17 cellular contexts compared by ENCODE assay signal in the genomic region with DNA sequence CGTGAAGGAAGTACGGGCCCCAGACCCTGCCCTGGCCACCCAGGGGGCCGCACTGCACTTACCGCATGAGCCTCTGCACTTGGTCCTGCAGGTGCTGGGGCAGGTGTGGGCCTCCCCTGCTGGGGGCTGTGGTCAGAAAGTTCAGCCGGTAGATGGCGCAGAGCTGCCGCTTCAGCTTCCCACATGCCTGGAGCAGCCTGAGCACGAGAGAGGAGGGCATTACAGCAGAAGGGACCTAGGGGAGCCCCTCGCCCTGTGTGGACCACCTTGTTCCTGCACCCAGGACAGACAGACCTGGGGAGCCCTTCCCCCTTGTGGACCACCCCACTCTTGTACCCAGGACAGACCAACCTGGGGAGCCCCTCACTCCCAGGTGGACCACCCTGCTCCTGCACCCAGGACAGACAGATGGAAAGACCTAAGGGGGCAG. TPM values are rescaled to one million over a fixed set of nuclear protein-coding genes. Genes with fewer than 3 reads are reported as not detected.
DNase-seq lines count a peak whose midpoint lies in the region; ATAC-seq, FAIRE-seq and TF ChIP-seq lines count a peak whose summit lies in the region.
"Had no signal": no experiment of that assay in that cellular context is flagged by ENCODE, and none has a peak within 500 bp of the region (broad histone marks: within the 10 kb centered on the region; RNA-seq: fewer than 3 reads in every experiment).

No MANE protein-coding gene starts in this region.

- no peaks in the 10 kb centered on the region for H3K36me3 Mint-ChIP-seq in glutamatergic neuron (ENCODE audit: unreplicated experiment)
- H3K36me3 Mint-ChIP-seq in type B pancreatic cell = peaks cover 8% of the 10 kb centered on the region

- DNase-seq in HepG2 (ENCODE audit: low spot score) (peak; percentile 41), right lobe of liver (no peak), glutamatergic neuron (peak; percentile 61), type B pancreatic cell (ENCODE audit: extremely low spot score, unreplicated experiment) (no peak), SW 1271 (lab: John Stamatoyannopoulos, UW) (no peak)
- no peak for DNase-seq in activated T-cell treated with anti-CD3 and anti-CD28 coated beads, Interleukin-2, amount 50 U/mL, for 48 hours
- DNase-seq: activated CD4-positive, alpha-beta T cell treated with anti-CD3 and anti-CD28 coated beads for 36 hours; lower lobe of right lung; SK-N-SH had no signal

- TF ChIP-seq POLR2A in HepG2 (IDR thresholded peaks at IDR 0.05; ENCODE audit: insufficient read depth in 1 of 2, low read depth in 2 of 2, low read length in 2 of 2) (no peak), right lobe of liver (IDR thresholded peaks at IDR 0.05) (no peak)

- H3K27me3 Mint-ChIP-seq in glutamatergic neuron (ENCODE audit: unreplicated experiment) = no peaks in the 10 kb centered on the region
- H3K27me3 Mint-ChIP-seq in type B pancreatic cell = no peaks in the 10 kb centered on the region
- H3K27me3 Mint-ChIP-seq: activated CD4-positive, alpha-beta T cell treated with anti-CD3 and anti-CD28 coated beads for 36 hours had no signal

- no peak overlapping the region for H3K9ac ChIP-seq in HepG2 (ENCODE audit: insufficient read depth, low read depth, low read length)
- no peak overlapping the region for H3K9ac ChIP-seq in OCI-LY1 (ENCODE audit: low read length)
- H3K9ac ChIP-seq: SK-N-SH had no signal

- WGBS in HepG2 (ENCODE audit: low lambda C conversion rate) = 100% methylated on average over 2 of the region's 9 CpGs
- WGBS in right lobe of liver (ENCODE audit: insufficient coverage, low coverage, low lambda C conversion rate, missing lambda C conversion rate) = 90% methylated on average over 4 of the region's 9 CpGs

- intact Hi-C loops in HepG2 (cut with micrococcal nuclease; ENCODE audit: unreplicated experiment) (no loop called here), right lobe of liver (cut with DNase I) (no loop called here)

- H3K9me3 Mint-ChIP-seq in glutamatergic neuron (ENCODE audit: unreplicated experiment) = no peaks in the 10 kb centered on the region
- no peaks in the 10 kb centered on the region for H3K9me3 Mint-ChIP-seq in type B pancreatic cell
- H3K9me3 Mint-ChIP-seq: activated T-helper 1 cell treated with anti-CD3 and anti-CD28 coated beads, Interleukin-12 subunit alpha, Interleukin-12 subunit beta, Interleukin-2, Interleukin-4 antibody, amounts not matched to agents 30 ng/mL and 10 ng/mL and 1 ng/mL, durations not matched to agents 14 hours and 24 hours and 36 hours had no signal

- H3K27ac Mint-ChIP-seq in glutamatergic neuron (ENCODE audit: unreplicated experiment) (no peak overlapping the region), type B pancreatic cell (no peak overlapping the region)
- H3K27ac Mint-ChIP-seq: activated CD4-positive, alpha-beta T cell treated with anti-CD3 and anti-CD28 coated beads for 36 hours; activated T-helper 1 cell treated with anti-CD3 and anti-CD28 coated beads, Interleukin-12 subunit alpha, Interleukin-12 subunit beta, Interleukin-2, Interleukin-4 antibody, amounts not matched to agents 30 ng/mL and 10 ng/mL and 1 ng/mL, durations not matched to agents 14 hours and 24 hours and 36 hours had no signal

- no peak overlapping the region for H3K27ac ChIP-seq in HepG2 (ENCODE audit: extremely low read length, insufficient read depth, low read length)
- H3K27ac ChIP-seq in right lobe of liver = no peak overlapping the region
- H3K27ac ChIP-seq in OCI-LY1 (ENCODE audit: low read depth, low read length, poor library complexity, severe bottlenecking) = no peak overlapping the region
- H3K27ac ChIP-seq: heart left ventricle, lower lobe of right lung, pancreas had no signal

- peaks cover 10% of the 10 kb centered on the region for H3K4me1 ChIP-seq in HepG2 (ENCODE audit: insufficient read depth, low read length)
- peaks cover 0 to 27% (median 12%) of the 10 kb centered on the region in 4 donors for H3K4me1 ChIP-seq in right lobe of liver
- no peaks in the 10 kb centered on the region for H3K4me1 ChIP-seq in OCI-LY1 (ENCODE audit: insufficient read depth, low read length, severe bottlenecking)
- H3K4me1 ChIP-seq: lower lobe of right lung, pancreas had no signal

- POLR2A ChIA-PET in HepG2 (lab: Yijun Ruan, JAX) = interaction anchor here (3.7 kb wide), 1 partner anchor 9 kb away, joined by 29 read pairs; the partner anchor contains the start of gene PYROXD2

- TF ChIP-seq EP300 in HepG2 (IDR thresholded peaks at IDR 0.05; ENCODE audit: low read depth in 2 of 2, low read length in 2 of 2) (no peak), HepG2 (CRISPR knock-in tag; IDR thresholded peaks at IDR 0.05; ENCODE audit: borderline replicate concordance) (no peak)

- 0 out of 2 replicates have a peak, but pooled peaks cover 2% of the 10 kb centered on the region for H4K20me1 ChIP-seq in HepG2 (ENCODE audit: insufficient read depth, low read length)
- H4K20me1 ChIP-seq in OCI-LY1 (ENCODE audit: insufficient read depth, low read length) = no peaks in the 10 kb centered on the region

- no peak; the same call in 1 of the 2 replicates for TF ChIP-seq RAD21 in HepG2 (CRISPR knock-in tag; IDR thresholded peaks at IDR 0.05)

- peak; percentile 79 for TF ChIP-seq CTCF in HepG2 (CRISPR knock-in tag; IDR thresholded peaks at IDR 0.05)
- no peak for TF ChIP-seq CTCF in right lobe of liver (IDR thresholded peaks at IDR 0.05)
- TF ChIP-seq CTCF in OCI-LY1 (IDR thresholded peaks at IDR 0.05; ENCODE audit: low read length) = peak; percentile 50; the same call in 1 of the 2 replicates
- peak; percentile 40 for TF ChIP-seq CTCF in glutamatergic neuron (IDR thresholded peaks at IDR 0.05; ENCODE audit: partially characterized antibody, unreplicated experiment)
- TF ChIP-seq CTCF in type B pancreatic cell (conservative IDR thresholded peaks at IDR 0.05) = peak; percentile 53

- H2AFZ ChIP-seq in HepG2 (ENCODE audit: low read length) (no peak overlapping the region), OCI-LY1 (ENCODE audit: low read length) (no peak overlapping the region)

- FAIRE-seq in HepG2 (lab: Jason Lieb, UNC) = peak; percentile 4
- FAIRE-seq: astrocyte, endothelial cell of umbilical vein, pancreas had no signal

- no peaks in the 10 kb centered on the region for H3K9me2 ChIP-seq in OCI-LY1 (ENCODE audit: low read depth, low read length)
- H3K9me2 ChIP-seq: SK-N-SH had no signal

- no TSS peak for BruUV-seq in HepG2 (replicated peaks; lab: Mats Ljungman, UMichigan)

- H3K4me2 ChIP-seq in HepG2 (ENCODE audit: low read depth, low read length) (no peak overlapping the region), OCI-LY1 (ENCODE audit: low read length) (no peak overlapping the region)
- H3K4me2 ChIP-seq: SK-N-SH had no signal

- H3K4me3 Mint-ChIP-seq in glutamatergic neuron (ENCODE audit: unreplicated experiment) (no peak overlapping the region), type B pancreatic cell (no peak overlapping the region)
- H3K4me3 Mint-ChIP-seq: activated CD4-positive, alpha-beta T cell treated with anti-CD3 and anti-CD28 coated beads for 36 hours; activated T-helper 1 cell treated with anti-CD3 and anti-CD28 coated beads, Interleukin-12 subunit alpha, Interleukin-12 subunit beta, Interleukin-2, Interleukin-4 antibody, amounts not matched to agents 30 ng/mL and 10 ng/mL and 1 ng/mL, durations not matched to agents 14 hours and 24 hours and 36 hours had no signal

- H3K9me3 ChIP-seq in HepG2 (ENCODE audit: low read length) (no peaks in the 10 kb centered on the region), right lobe of liver (no peaks in the 10 kb centered on the region), OCI-LY1 (ENCODE audit: low read length) (no peaks in the 10 kb centered on the region)
- H3K9me3 ChIP-seq: heart left ventricle, lower lobe of right lung, pancreas, SK-N-SH had no signal

- ATAC-seq in HepG2 (peak; percentile 91), right lobe of liver (no peak), HG02763 (IDR thresholded peaks at IDR 0.05; ENCODE audit: unreplicated experiment) (no peak)
- ATAC-seq: activated CD4-positive, alpha-beta T cell treated with anti-CD3 and anti-CD28 coated beads for 36 hours; pancreas had no signal

- H3F3A ChIP-seq in OCI-LY1 (ENCODE audit: insufficient read depth, low read length) = no peaks in the 10 kb centered on the region

- H3K4me1 Mint-ChIP-seq in glutamatergic neuron (ENCODE audit: low read depth, unreplicated experiment) (peaks cover 4% of the 10 kb centered on the region), type B pancreatic cell (ENCODE audit: unreplicated experiment) (peaks cover 3% of the 10 kb centered on the region)
- H3K4me1 Mint-ChIP-seq: activated CD4-positive, alpha-beta T cell treated with anti-CD3 and anti-CD28 coated beads for 36 hours had no signal

- H3K79me2 ChIP-seq in HepG2 (ENCODE audit: insufficient read depth, low read length) (no peaks in the 10 kb centered on the region), OCI-LY1 (ENCODE audit: insufficient read depth, low read length) (no peaks in the 10 kb centered on the region)

- CTCF ChIA-PET in HepG2 (lab: Yijun Ruan, JAX; ENCODE audit: low intra/inter-chr PET ratio, low total read pairs) = no interaction called here

- in situ Hi-C loops in HepG2 (cut with HindIII; ENCODE audit: extremely low pct_ligation_motif_present, low pct_unique_long_range_greater_than_20kb) = no loop called here

- no peaks in the 10 kb centered on the region for H3K27me3 ChIP-seq in HepG2 (ENCODE audit: control insufficient read depth in 1 of 2, insufficient read depth in 2 of 2, low read length in 2 of 2)
- no peaks in the 10 kb centered on the region for H3K27me3 ChIP-seq in right lobe of liver
- no peaks in the 10 kb centered on the region for H3K27me3 ChIP-seq in OCI-LY1 (ENCODE audit: insufficient read depth, low read length)
- H3K27me3 ChIP-seq: heart left ventricle, pancreas had no signal

- H3K4me3 ChIP-seq in HepG2 (replicated peaks in 1 of 3; ENCODE audit: insufficient read depth in 1 of 3, low read depth in 2 of 3, low read length in 3 of 3) (no peak overlapping the region), right lobe of liver (no peak overlapping the region), OCI-LY1 (ENCODE audit: low read depth, low read length, poor library complexity, severe bottlenecking) (no peak overlapping the region)
- H3K4me3 ChIP-seq: heart left ventricle, lower lobe of right lung, pancreas had no signal

- H3K36me3 ChIP-seq in HepG2 (replicated peaks in 1 of 2; ENCODE audit: control insufficient read depth in 1 of 2, insufficient read depth in 2 of 2, low read length in 2 of 2) (peaks cover 5 to 12% of the 10 kb centered on the region in 2 experiments; a peak in 3 of 5 replicates), right lobe of liver (peaks cover 0 to 19% (median 2%) of the 10 kb centered on the region in 4 donors), OCI-LY1 (ENCODE audit: insufficient read depth, low read length) (no peaks in the 10 kb centered on the region)

RNA-seq across cellular contexts. Expression of gene PYROXD2, which starts 8.7 kb away (rescaled TPM):
- 1.8 and 2.0 TPM in 2 replicates for total RNA-seq in HepG2 (2016; rRNA removed; fragmentation: Illumina TruSeq; extraction: Trizol)
- total RNA-seq in HepG2 (2016; cell fraction: cytosol; rRNA removed; fragmentation: Illumina TruSeq; extraction: Trizol; ENCODE audit: low read depth) = 0.26 and 3.0 TPM in 2 replicates
- total RNA-seq in HepG2 (2016; cell fraction: insoluble cytoplasmic fraction; rRNA removed; fragmentation: Illumina TruSeq; extraction: Trizol) = 1.2 and 1.3 TPM in 2 replicates
- total RNA-seq in HepG2 (2016; cell fraction: membrane; rRNA removed; fragmentation: Illumina TruSeq; extraction: Trizol) = 1.0 and 1.4 TPM in 2 replicates
- 1.6 and 2.0 TPM in 2 replicates for total RNA-seq in HepG2 (2016; cell fraction: nucleus; rRNA removed; fragmentation: Illumina TruSeq; extraction: Trizol)
- polyA plus RNA-seq in HepG2 (2011; rRNA removed) = 6.2 and 10.7 TPM in 2 replicates
- 1.5 and 6.4 TPM in 2 replicates for polyA plus RNA-seq in HepG2 (2011; cell fraction: cytosol; rRNA removed)
- polyA plus RNA-seq in HepG2 (2011; cell fraction: nucleus; rRNA removed) = 22.4 and 28.0 TPM in 2 replicates
- 2.3 and 3.3 TPM in 2 replicates for polyA plus RNA-seq in HepG2 (2012)
- 1.6 and 1.7 TPM in 2 replicates for polyA plus RNA-seq in HepG2 (2016; cell fraction: cytosol; fragmentation: Illumina TruSeq; extraction: Trizol; ENCODE audit: low read depth)
- polyA plus RNA-seq in HepG2 (2016; cell fraction: insoluble cytoplasmic fraction; fragmentation: Illumina TruSeq; extraction: Trizol; ENCODE audit: low read depth) = 0.78 and 1.6 TPM in 2 replicates
- polyA plus RNA-seq in HepG2 (2016; cell fraction: membrane; fragmentation: Illumina TruSeq; extraction: Trizol; ENCODE audit: low read depth) = 1.0 and 2.1 TPM in 2 replicates
- 1.6 and 2.6 TPM in 2 replicates for polyA plus RNA-seq in HepG2 (2016; cell fraction: nucleus; fragmentation: Illumina TruSeq; extraction: Trizol; ENCODE audit: insufficient read depth, low read depth)
- 3.2 and 9.1 TPM in 2 replicates for polyA minus RNA-seq in HepG2 (2011; rRNA and poly(A)+ RNA removed; ENCODE audit: low replicate concordance)
- 0.97 and 2.5 TPM in 2 replicates for polyA minus RNA-seq in HepG2 (2011; cell fraction: cytosol; rRNA and poly(A)+ RNA removed)
- polyA minus RNA-seq in HepG2 (2011; cell fraction: nucleus; rRNA and poly(A)+ RNA removed) = 3.0 and 8.6 TPM in 2 replicates
- total RNA-seq in right lobe of liver = 10 to 100 TPM in 2 of 6 experiments, 1 to 10 TPM in 4; 3.0 to 25.3 (median 7.1) TPM
- 5.5 TPM for total RNA-seq in glutamatergic neuron (ENCODE audit: unreplicated experiment)
- 6.1 and 14.9 TPM in 2 replicates for total RNA-seq in type B pancreatic cell (ENCODE audit: low replicate concordance)
- total RNA-seq: G401 had no signal

RNA-seq across cellular contexts. Expression of gene HPS1, which starts 23.0 kb away (rescaled TPM):
- total RNA-seq in HepG2 (2016; rRNA removed; fragmentation: Illumina TruSeq; extraction: Trizol) (20.7 and 25.8 TPM in 2 replicates), right lobe of liver (10 to 100 TPM; 18.2 to 44.5 (median 32.0) TPM), glutamatergic neuron (ENCODE audit: unreplicated experiment) (34.4 TPM), type B pancreatic cell (ENCODE audit: low replicate concordance) (60.5 and 72.4 TPM in 2 replicates)
- total RNA-seq in HepG2 (2016; cell fraction: cytosol; rRNA removed; fragmentation: Illumina TruSeq; extraction: Trizol; ENCODE audit: low read depth) = 50.6 and 58.2 TPM in 2 replicates
- 14.1 and 23.6 TPM in 2 replicates for total RNA-seq in HepG2 (2016; cell fraction: insoluble cytoplasmic fraction; rRNA removed; fragmentation: Illumina TruSeq; extraction: Trizol)
- total RNA-seq in HepG2 (2016; cell fraction: membrane; rRNA removed; fragmentation: Illumina TruSeq; extraction: Trizol) = 56.4 and 66.7 TPM in 2 replicates
- total RNA-seq in HepG2 (2016; cell fraction: nucleus; rRNA removed; fragmentation: Illumina TruSeq; extraction: Trizol) = 19.0 and 25.7 TPM in 2 replicates
- 24.6 and 33.7 TPM in 2 replicates for polyA plus RNA-seq in HepG2 (2011; rRNA removed)
- polyA plus RNA-seq in HepG2 (2011; cell fraction: cytosol; rRNA removed) = 18.0 and 21.8 TPM in 2 replicates
- 108 and 120 TPM in 2 replicates for polyA plus RNA-seq in HepG2 (2011; cell fraction: nucleus; rRNA removed)
- polyA plus RNA-seq in HepG2 (2012) = 16.9 and 22.7 TPM in 2 replicates
- 68.9 and 83.5 TPM in 2 replicates for polyA plus RNA-seq in HepG2 (2016; cell fraction: cytosol; fragmentation: Illumina TruSeq; extraction: Trizol; ENCODE audit: low read depth)
- 19.4 and 23.0 TPM in 2 replicates for polyA plus RNA-seq in HepG2 (2016; cell fraction: insoluble cytoplasmic fraction; fragmentation: Illumina TruSeq; extraction: Trizol; ENCODE audit: low read depth)
- 63.1 and 73.8 TPM in 2 replicates for polyA plus RNA-seq in HepG2 (2016; cell fraction: membrane; fragmentation: Illumina TruSeq; extraction: Trizol; ENCODE audit: low read depth)
- 43.6 and 45.7 TPM in 2 replicates for polyA plus RNA-seq in HepG2 (2016; cell fraction: nucleus; fragmentation: Illumina TruSeq; extraction: Trizol; ENCODE audit: insufficient read depth, low read depth)
- 35.4 and 47.2 TPM in 2 replicates for polyA minus RNA-seq in HepG2 (2011; rRNA and poly(A)+ RNA removed; ENCODE audit: low replicate concordance)
- polyA minus RNA-seq in HepG2 (2011; cell fraction: cytosol; rRNA and poly(A)+ RNA removed) = 12.4 and 14.5 TPM in 2 replicates
- 45.1 and 49.1 TPM in 2 replicates for polyA minus RNA-seq in HepG2 (2011; cell fraction: nucleus; rRNA and poly(A)+ RNA removed)

Comparison
In these comparisons a context has a peak if more than half of its experiments do, and no peak if none do; other contexts are left out.
1. DNase-seq: peak in HepG2 (single experiment) and glutamatergic neuron (single experiment); none in right lobe of liver (0 of 3), type B pancreatic cell (single experiment), SW 1271 (0 of 2) and activated T-cell treated with anti-CD3 and anti-CD28 coated beads, Interleukin-2, amount 50 U/mL, for 48 hours (0 of 2).
2. CTCF ChIP-seq: peak in HepG2 (single experiment), OCI-LY1 (single experiment), glutamatergic neuron (single experiment) and type B pancreatic cell (single experiment); none in right lobe of liver (0 of 4).